Comparison of ENCODE assay signal across 21 cellular contexts in genomic region chr17:52995127-52995526, GRCh38.
DNase-seq lines count a peak whose midpoint lies in the region; ATAC-seq and TF ChIP-seq lines count a peak whose summit lies in the region.
"Had no signal": no experiment of that assay in that cellular context is flagged by ENCODE, and none has a peak within 500 bp of the region (broad histone marks: within the 10 kb centered on the region; RNA-seq: fewer than 3 reads in every experiment).

No MANE protein-coding gene starts in this region.

- no peak overlapping the region for H3K27ac Mint-ChIP-seq in endodermal cell
- H3K27ac Mint-ChIP-seq: IgD-negative memory B cell had no signal

- peak; percentile 37 for DNase-seq in DMS153 treated with DMSO at 0.1 percent for 48 hours (lab: John Stamatoyannopoulos, UW; ENCODE audit: unreplicated experiment)
- peak; percentile 67 for DNase-seq in NCI-H2029 (lab: John Stamatoyannopoulos, UW)
- peak; percentile 94 for DNase-seq in NCI-H510A treated with DMSO at 0.1 percent for 48 hours (lab: John Stamatoyannopoulos, UW)
- DNase-seq in endodermal cell = peak; percentile 81
- DNase-seq in BE2C = no peak
- no peak for DNase-seq in activated T-cell treated with anti-CD3 and anti-CD28 coated beads, Interleukin-2, amount 50 U/mL, for 48 hours
- no peak for DNase-seq in T-helper 2 cell
- DNase-seq: AML-193; Caco-2; DMS79; Kasumi-1; NCI-H1436; NCI-H524 treated with DMSO at 0.1 percent for 48 hours; NK-92 treated with Interleukin-12 subunit alpha and Interleukin-12 subunit beta, amount 100 ng/mL, for 24 hours; RPMI8226; SJCRH30; T-helper 9 cell had no signal

- no peak overlapping the region for H3K27ac ChIP-seq in endodermal cell (ENCODE audit: low read depth, low read length)
- H3K27ac ChIP-seq: HL-60, SJCRH30 had no signal

- H3K27me3 ChIP-seq in endodermal cell (ENCODE audit: control insufficient read depth, insufficient read depth, low read length, poor library complexity, severe bottlenecking) = no peaks in the 10 kb centered on the region
- no peaks in the 10 kb centered on the region for H3K27me3 ChIP-seq in BE2C
- H3K27me3 ChIP-seq: SJCRH30 had no signal

- no peaks in the 10 kb centered on the region for H3K9me3 ChIP-seq in endodermal cell (ENCODE audit: control insufficient read depth, low read length)
- H3K9me3 ChIP-seq in BE2C = no peaks in the 10 kb centered on the region
- H3K9me3 ChIP-seq: Caco-2, HAP-1, SJCRH30 had no signal

- H3K36me3 Mint-ChIP-seq in endodermal cell (ENCODE audit: low read depth) = peaks cover 3% of the 10 kb centered on the region
- H3K36me3 Mint-ChIP-seq: IgD-negative memory B cell had no signal

- TF ChIP-seq CTCF in endodermal cell (conservative IDR thresholded peaks at IDR 0.05) = no peak
- no peak for TF ChIP-seq CTCF in BE2C (IDR thresholded peaks at IDR 0.05; ENCODE audit: low read depth, low read length)

- H3K36me3 ChIP-seq in endodermal cell (ENCODE audit: control insufficient read depth, insufficient read depth, low read length) (no peaks in the 10 kb centered on the region), BE2C (no peaks in the 10 kb centered on the region)
- H3K36me3 ChIP-seq: HAP-1, SJCRH30 had no signal

- H3K4me3 Mint-ChIP-seq in endodermal cell = no peak overlapping the region
- H3K4me3 Mint-ChIP-seq: IgD-negative memory B cell had no signal

- H3K27me3 Mint-ChIP-seq in endodermal cell (ENCODE audit: insufficient read depth) = peaks cover 33% of the 10 kb centered on the region
- H3K27me3 Mint-ChIP-seq: IgD-negative memory B cell had no signal

- no peak overlapping the region for H3K9ac ChIP-seq in endodermal cell (ENCODE audit: extremely low read depth, low read length, poor library complexity, severe bottlenecking)

- 80% methylated on average over 1 of the region's 1 CpG for WGBS in endodermal cell (ENCODE audit: insufficient coverage in 1 of 2, insufficient read length in 1 of 2), 2 experiments

- peaks cover 17% of the 10 kb centered on the region for H3K4me1 Mint-ChIP-seq in endodermal cell
- H3K4me1 Mint-ChIP-seq: IgD-negative memory B cell had no signal

- H3K4me3 ChIP-seq in endodermal cell (ENCODE audit: low read length) = no peak overlapping the region
- H3K4me3 ChIP-seq in BE2C (ENCODE audit: low read depth, low read length) = no peak overlapping the region
- H3K4me3 ChIP-seq: HAP-1, SJCRH30 had no signal

- H3K4me1 ChIP-seq in endodermal cell (ENCODE audit: control insufficient read depth, insufficient read depth, low read length) = no peaks in the 10 kb centered on the region
- peaks cover 2% of the 10 kb centered on the region; the same call in 1 of the 2 replicates for H3K4me1 ChIP-seq in BE2C
- H3K4me1 ChIP-seq: Caco-2, HAP-1, SJCRH30 had no signal

- peaks cover 2% of the 10 kb centered on the region for H3K9me3 Mint-ChIP-seq in endodermal cell

- ATAC-seq in GM18520 (IDR thresholded peaks at IDR 0.05; ENCODE audit: unreplicated experiment) = no peak

Comparison
In these comparisons a context has a peak if more than half of its experiments do, and no peak if none do; other contexts are left out.
1. DNase-seq: peak in DMS153 treated with DMSO at 0.1 percent for 48 hours (single experiment), NCI-H2029 (single experiment), NCI-H510A treated with DMSO at 0.1 percent for 48 hours (single experiment) and endodermal cell (single experiment); none in BE2C (single experiment), activated T-cell treated with anti-CD3 and anti-CD28 coated beads, Interleukin-2, amount 50 U/mL, for 48 hours (0 of 2) and T-helper 2 cell (0 of 5).